Comparison of ENCODE assay signal across 14 cellular contexts in the genomic region with DNA sequence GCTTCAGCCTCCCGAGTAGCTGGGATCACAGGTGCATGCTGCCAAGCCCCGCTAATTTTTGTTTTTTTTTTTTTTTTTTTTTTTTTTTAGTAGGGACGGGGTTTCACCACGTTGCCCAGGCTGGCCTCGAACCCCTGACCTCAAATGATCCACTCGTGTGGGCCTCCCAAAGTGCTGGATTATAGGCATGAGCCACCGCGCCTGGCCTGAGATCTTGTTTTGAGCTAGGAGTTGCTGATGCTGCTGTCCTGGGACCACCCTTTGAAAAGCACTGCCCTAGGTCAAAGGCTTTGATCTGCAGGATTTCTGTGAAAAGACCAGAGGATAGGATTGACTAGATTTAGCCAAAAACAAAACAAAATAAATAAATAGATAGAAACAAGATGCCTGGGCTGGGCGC. TPM values are rescaled to one million over a fixed set of nuclear protein-coding genes. Genes with fewer than 3 reads are reported as not detected.
A peak's percentile ranks its signal among the peaks of the same experiment; 100 is the strongest.
DNase-seq lines count a peak whose midpoint lies in the region; ATAC-seq and TF ChIP-seq lines count a peak whose summit lies in the region.
"Had no signal": no experiment of that assay in that cellular context is flagged by ENCODE, and none has a peak within 500 bp of the region (broad histone marks: within the 10 kb centered on the region; RNA-seq: fewer than 3 reads in every experiment).

No MANE protein-coding gene starts in this region.

- ATAC-seq in left ventricle myocardium superior (no peak), Panc1 (no peak), memory B cell (ENCODE audit: low read depth) (no peak), GM18873 (IDR thresholded peaks at IDR 0.05; ENCODE audit: low FRiP score, unreplicated experiment) (no peak)

- no peaks in the 10 kb centered on the region for H3K27me3 ChIP-seq in Panc1 (ENCODE audit: control insufficient read depth, insufficient read depth, low read length)
- H3K27me3 ChIP-seq in tibial artery, result no peaks in the 10 kb centered on the region
- H3K27me3 ChIP-seq: brain microvascular endothelial cell, left lung, MG63 had no signal

- in situ Hi-C loops in Panc1 (cut with HindIII; ENCODE audit: low pct_unique_long_range_greater_than_20kb, low sequenced_read_pairs), result no loop called here

- no peak for TF ChIP-seq CTCF in Panc1 (IDR thresholded peaks at IDR 0.05)
- TF ChIP-seq CTCF in tibial artery (IDR thresholded peaks at IDR 0.05), result no peak
- TF ChIP-seq CTCF in chondrocyte (IDR thresholded peaks at IDR 0.05), result no peak

- no peaks in the 10 kb centered on the region; the same call in 1 of the 2 replicates for H3K36me3 ChIP-seq in Panc1 (ENCODE audit: control insufficient read depth, insufficient read depth, low read length)
- peaks cover 0 to 5% (median under 1%) of the 10 kb centered on the region in 3 donors for H3K36me3 ChIP-seq in tibial artery
- H3K36me3 ChIP-seq: brain microvascular endothelial cell, MG63 had no signal

- CTCF ChIA-PET in Panc1 (lab: Charles Lee), result interaction anchor here (0.6 kb wide), 1 partner anchor 101 kb away, joined by 3 read pairs; no protein-coding TSS in a partner anchor

- H3K4me1 ChIP-seq in Panc1 (ENCODE audit: control insufficient read depth, insufficient read depth, low read length) (peaks cover 21% of the 10 kb centered on the region), tibial artery (peaks cover 0 to 64% (median 47%) of the 10 kb centered on the region in 4 donors)

- H3K4me3 ChIP-seq in Panc1 (ENCODE audit: low read depth in 2 of 2, low read length in 2 of 2) (no peak overlapping the region; a peak in 2 of 4 replicates), tibial artery (peak overlapping the region in 1 of 2 donors; percentile 78)

- H3K4me3 Mint-ChIP-seq in memory B cell (peak overlapping the region; percentile 92), chondrocyte (ENCODE audit: unreplicated experiment) (no peak overlapping the region)

- H3K9me3 ChIP-seq in Panc1 (ENCODE audit: control insufficient read depth, insufficient read depth, low read depth, low read length) (no peaks in the 10 kb centered on the region), tibial artery (no peaks in the 10 kb centered on the region)
- H3K9me3 ChIP-seq: left lung, MG63 had no signal

- H3K36me3 Mint-ChIP-seq in memory B cell, result no peaks in the 10 kb centered on the region
- H3K36me3 Mint-ChIP-seq in chondrocyte (ENCODE audit: low read depth), result no peaks in the 10 kb centered on the region

- no TSS peak for BruUV-seq in Panc1 (replicated peaks; lab: Mats Ljungman, UMichigan)

- H3K27ac Mint-ChIP-seq in memory B cell (no peak overlapping the region), chondrocyte (ENCODE audit: unreplicated experiment) (no peak overlapping the region)

- POLR2A ChIA-PET in Panc1 (lab: Charles Lee), result interaction anchor here (0.6 kb wide), 1 partner anchor 137 kb away, joined by 11 read pairs; no protein-coding TSS in a partner anchor

- H3K9me3 Mint-ChIP-seq in memory B cell (no peaks in the 10 kb centered on the region), chondrocyte (ENCODE audit: low read depth) (no peaks in the 10 kb centered on the region)
- H3K9me3 Mint-ChIP-seq: activated T-helper 2 cell treated with anti-CD3 and anti-CD28 coated beads, Interferon-gamma antibody, Interleukin-2, Interleukin-4, amounts not matched to agents 10 μg/mL and 5 μg/mL and 100 μg/mL, durations not matched to agents 14 hours and 24 hours and 36 hours; H9 had no signal

- DNase-seq in cardiac septum (ENCODE audit: low spot score), result peak; percentile 59
- no peak for DNase-seq in left ventricle myocardium superior
- no peak for DNase-seq in Panc1 (ENCODE audit: low read depth, low spot score)
- no peak for DNase-seq in memory B cell (ENCODE audit: low spot score in 2 of 2)
- DNase-seq in tibial artery, result no peak
- no peak for DNase-seq in T1000 (lab: John Stamatoyannopoulos, UW)
- no peak for DNase-seq in chondrocyte (ENCODE audit: low spot score)

- H3K27ac ChIP-seq in Panc1 (ENCODE audit: low read length) (peak overlapping the region; percentile 84; the same call in 1 of the 2 replicates), tibial artery (peak overlapping the region; percentile 81 to 84)
- H3K27ac ChIP-seq: brain microvascular endothelial cell, PC-9 had no signal

- H3K27me3 Mint-ChIP-seq in memory B cell, result peaks cover 10% of the 10 kb centered on the region
- H3K27me3 Mint-ChIP-seq in chondrocyte (ENCODE audit: low read depth), result no peaks in the 10 kb centered on the region

- intact Hi-C loops in cardiac septum (cut with DNase I) (no loop called here), left ventricle myocardium superior (cut with micrococcal nuclease) (no loop called here), Panc1 (cut with micrococcal nuclease; ENCODE audit: unreplicated experiment) (loop anchor here (10.0 kb wide), 1 partner anchor 98 kb away; no protein-coding TSS in a partner anchor), tibial artery (cut with DNase I; ENCODE audit: low total_unique reads) (loop anchor here (10.0 kb wide), 1 partner anchor 212 kb away; no protein-coding TSS in a partner anchor)

- H3K4me1 Mint-ChIP-seq in memory B cell (peaks cover 28% of the 10 kb centered on the region), chondrocyte (ENCODE audit: low read depth) (peaks cover 27% of the 10 kb centered on the region)

RNA-seq across cellular contexts. Expression of gene SLC39A11, which starts 0.8 kb away (rescaled TPM):
- total RNA-seq in cardiac septum (7.2 TPM), left ventricle myocardium superior (5.4 TPM), Panc1 (2021; ENCODE audit: unreplicated experiment) (56.1 TPM), chondrocyte (25.3 to 32.8 TPM (median 28.0 TPM) in 3 replicates)
- polyA plus RNA-seq in Panc1 (2012; ENCODE audit: insufficient read length), result 31.5 TPM

Comparison
In these comparisons a context has a peak if more than half of its experiments do, and no peak if none do; other contexts are left out.
1. intact Hi-C loops: an anchor here in Panc1 (10.0 kb wide) and tibial artery (10.0 kb wide); none called in cardiac septum and left ventricle myocardium superior.